ENCODE assay signal across 20 cellular contexts in genomic region chr10:130713731-130714130, GRCh38.
"Had no signal": no experiment of that assay in that cellular context is flagged by ENCODE, and none has a peak within 500 bp of the region (broad histone marks: within the 10 kb centered on the region; RNA-seq: fewer than 3 reads in every experiment).

No MANE protein-coding gene starts in this region.

- H3K4me1 ChIP-seq: SJCRH30 had no signal

- H3K4me3 ChIP-seq: SJCRH30 had no signal

- H3K36me3 ChIP-seq: SJCRH30 had no signal

- DNase-seq: KBM-7, MV-4-11, NCI-H1048, NCI-H1105, NCI-H1417, NCI-H1436 treated with DMSO at 0.1 percent for 48 hours, NCI-H1694, NCI-H187 treated with DMSO at 0.1 percent for 48 hours, NCI-H2029 treated with DMSO at 0.1 percent for 48 hours, NCI-H2171, NCI-H226, NCI-H446, NCI-H510A, NCI-H524 treated with DMSO at 0.1 percent for 48 hours, NCI-H69, NCI-H774, SHP77 treated with DMSO at 0.1 percent for 48 hours, SJCRH30 had no signal

- H3K9me3 ChIP-seq: SJCRH30 had no signal

- H3K27ac ChIP-seq: SJCRH30 had no signal

- H3K27me3 ChIP-seq: SJCRH30 had no signal

- ATAC-seq: Right ventricle myocardium inferior, SK-N-SH treated with all-trans-retinoic acid at 6 μM for 48 hours had no signal
